In genomic region chr21:43069682-43070081, GRCh38 we compare ENCODE assay signal across 2 cellular contexts. TPM values are rescaled to one million over a fixed set of nuclear protein-coding genes. Genes with fewer than 3 reads are reported as not detected.
"Had no signal": no experiment of that assay in that cellular context is flagged by ENCODE, and none has a peak within 500 bp of the region (broad histone marks: within the 10 kb centered on the region; RNA-seq: fewer than 3 reads in every experiment).

No MANE protein-coding gene starts in this region.

RNA-seq across cellular contexts. Expression of gene CBS, which starts 6.0 kb away (rescaled TPM):
- total RNA-seq: HT-29 had no signal
- polyA plus RNA-seq: IgD-negative memory B cell had no signal
